Comparison of ENCODE assay signal across 11 cellular contexts in genomic region chrX:108036298-108036973, GRCh38. TPM values are rescaled to one million over a fixed set of nuclear protein-coding genes. Genes with fewer than 3 reads are reported as not detected.
A peak's percentile ranks its signal among the peaks of the same experiment; 100 is the strongest.
DNase-seq lines count a peak whose midpoint lies in the region; ATAC-seq, FAIRE-seq and TF ChIP-seq lines count a peak whose summit lies in the region.
"Had no signal": no experiment of that assay in that cellular context is flagged by ENCODE, and none has a peak within 500 bp of the region (broad histone marks: within the 10 kb centered on the region; RNA-seq: fewer than 3 reads in every experiment).

No MANE protein-coding gene starts in this region.

- peak; percentile 12 for DNase-seq in H54 (ENCODE audit: insufficient read length, low spot score)
- DNase-seq in NCI-H69 (lab: John Stamatoyannopoulos, UW) = peak; percentile 14
- DNase-seq in fibroblast of gingiva (ENCODE audit: low read depth) = peak; percentile 53
- DNase-seq in renal cortical epithelial cell (ENCODE audit: low read depth) = peak; percentile 90
- DNase-seq in NCI-H446 treated with DMSO at 0.1 percent for 48 hours (lab: John Stamatoyannopoulos, UW) = no peak
- no peak for DNase-seq in hypothalamus (lab: John Stamatoyannopoulos, UW)
- DNase-seq in activated effector memory CD4-positive, alpha-beta T cell treated with Interleukin-2 at 50 U/mL for 16 hours = no peak
- DNase-seq: endodermal cell, naive B cell had no signal

- no peak for ATAC-seq in HG03442 (IDR thresholded peaks at IDR 0.05; ENCODE audit: unreplicated experiment)

- FAIRE-seq in H54 (lab: Jason Lieb, UNC) = peak; percentile 92

- TF ChIP-seq POLR2A in H54 (IDR thresholded peaks at IDR 0.05; ENCODE audit: low read depth, low read length) = no peak

RNA-seq across cellular contexts. Expression of gene VSIG1, which starts 8.4 kb away (rescaled TPM):
- 0.85 and 4.0 TPM in 2 replicates for total RNA-seq in renal cortical epithelial cell
- total RNA-seq: SK-MEL-5 had no signal

RNA-seq across cellular contexts. Expression of gene TEX13B, which starts 54.3 kb away (rescaled TPM):
- not detected in 2 replicates for total RNA-seq in renal cortical epithelial cell
- total RNA-seq: endodermal cell had no signal

RNA-seq across cellular contexts. Expression of gene PSMD10, which starts 54.9 kb away (rescaled TPM):
- 95.3 and 110 TPM in 2 replicates for total RNA-seq in renal cortical epithelial cell

RNA-seq across cellular contexts. Expression of gene ATG4A, which starts 55.1 kb away (rescaled TPM):
- 18.2 and 22.1 TPM in 2 replicates for total RNA-seq in renal cortical epithelial cell

Comparison
In these comparisons a context has a peak if more than half of its experiments do, and no peak if none do; other contexts are left out.
1. DNase-seq: peak in H54 (single experiment), NCI-H69 (single experiment), fibroblast of gingiva (single experiment) and renal cortical epithelial cell (single experiment); none in NCI-H446 treated with DMSO at 0.1 percent for 48 hours (single experiment), hypothalamus (0 of 51) and activated effector memory CD4-positive, alpha-beta T cell treated with Interleukin-2 at 50 U/mL for 16 hours (single experiment).